8 cellular contexts compared by ENCODE assay signal in the genomic region with DNA sequence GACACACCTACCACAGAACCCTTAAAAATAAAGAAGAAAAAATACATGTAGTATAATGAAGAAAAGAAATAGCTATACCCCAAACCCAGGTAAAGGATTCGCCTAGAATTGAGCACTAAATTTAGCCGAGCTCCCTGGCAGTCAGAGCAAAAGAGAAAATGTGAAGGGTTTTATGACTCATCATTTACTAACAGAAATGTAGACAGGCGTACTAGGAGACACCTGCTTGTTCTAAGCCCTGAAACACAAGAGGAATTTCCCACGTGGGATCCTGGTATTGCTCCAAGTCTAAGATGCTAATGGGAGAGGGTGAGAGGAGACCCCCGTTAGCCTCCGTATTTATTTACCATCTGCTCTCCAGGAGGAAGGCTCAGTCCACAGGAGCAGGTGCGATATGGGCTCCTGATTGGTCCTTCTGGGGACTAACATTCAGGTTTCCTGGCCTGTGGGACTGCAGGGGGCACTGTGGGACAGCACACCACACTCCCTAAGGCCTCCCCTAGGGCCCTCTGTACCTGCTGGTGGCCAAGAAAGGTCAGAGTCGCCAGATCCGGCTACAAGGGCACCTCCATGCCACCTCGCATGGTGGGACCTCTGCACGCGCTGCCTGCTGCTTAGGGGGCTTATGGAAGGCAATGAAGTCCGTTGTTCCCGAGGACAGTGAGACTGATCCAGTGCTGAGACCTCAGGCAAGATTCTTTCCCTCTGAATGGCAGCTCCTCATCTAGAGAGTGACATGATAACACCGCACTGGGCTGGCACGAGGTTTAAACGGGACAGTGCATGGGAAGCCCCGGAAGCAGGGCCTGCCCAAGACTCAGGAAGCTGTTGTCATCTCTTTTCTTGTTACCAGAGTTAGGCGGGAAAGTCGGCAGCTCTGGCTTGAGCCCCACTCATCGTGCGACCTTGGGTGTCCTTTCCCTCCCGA. TPM values are rescaled to one million over a fixed set of nuclear protein-coding genes. Genes with fewer than 3 reads are reported as not detected.
DNase-seq lines count a peak whose midpoint lies in the region; ATAC-seq, FAIRE-seq and TF ChIP-seq lines count a peak whose summit lies in the region.

No MANE protein-coding gene starts in this region.

- no peaks in the 10 kb centered on the region for H3K9me3 ChIP-seq in GM23248 (ENCODE audit: low read depth)
- H3K9me3 ChIP-seq in cardiac muscle cell (ENCODE audit: low read depth), result no peaks in the 10 kb centered on the region
- no peaks in the 10 kb centered on the region for H3K9me3 ChIP-seq in small intestine (ENCODE audit: control insufficient read depth, low read depth)

- H2AFZ ChIP-seq in GM23248, result no peak overlapping the region

- H3K36me3 Mint-ChIP-seq in WTC11, result no peaks in the 10 kb centered on the region

- ATAC-seq in WTC11, result peak; percentile 98

- H3K4me2 ChIP-seq in GM23248 (ENCODE audit: unreplicated experiment), result no peak overlapping the region

- H3K4me3 ChIP-seq in GM23248 (no peak overlapping the region), cardiac muscle cell (no peak overlapping the region), small intestine (ENCODE audit: low read depth in 1 of 2, low read length in 2 of 2) (no peak overlapping the region), lower leg skin (ENCODE audit: low read depth, poor library complexity, severe bottlenecking) (no peak overlapping the region)

- no peak overlapping the region for H3K9ac ChIP-seq in GM23248

- in situ Hi-C loops in GM23248 (cut with MboI), result no loop called here

- no peaks in the 10 kb centered on the region for H3F3A ChIP-seq in GM23248 (ENCODE audit: insufficient read depth)

- FAIRE-seq in small intestine (lab: Jason Lieb, UNC), result no peak

- POLR2A ChIA-PET in WTC11 (lab: Charles Lee), result no interaction called here

- H3K4me3 Mint-ChIP-seq in WTC11, result no peak overlapping the region

- H3K4me1 Mint-ChIP-seq in WTC11, result 0 out of 2 replicates have a peak, but pooled peaks cover 4% of the 10 kb centered on the region

- no peaks in the 10 kb centered on the region for H4K20me1 ChIP-seq in GM23248 (ENCODE audit: insufficient read depth)

- WGBS in GM23248 (ENCODE audit: low coverage in 1 of 2, low lambda C conversion rate in 2 of 2, missing lambda C conversion rate in 2 of 2), 2 experiments, result 53 to 55% methylated on average over 23 of the region's 23 CpGs
- WGBS in small intestine, 3 donors, result 58 to 59% (median 58%) methylated on average over 23 of the region's 23 CpGs
- 64 to 69% methylated on average over 23 of the region's 23 CpGs for WGBS in lower leg skin, 2 donors

- H3K27ac ChIP-seq in GM23248, result no peak overlapping the region
- no peak overlapping the region for H3K27ac ChIP-seq in cardiac muscle cell
- H3K27ac ChIP-seq in small intestine (ENCODE audit: low read depth in 1 of 2, low read length in 1 of 2), result no peak overlapping the region

- H3K27me3 ChIP-seq in GM23248 (replicated peaks; ENCODE audit: insufficient read depth) (peaks cover 3% of the 10 kb centered on the region; the same call in 1 of the 2 replicates), cardiac muscle cell (peaks cover 12% of the 10 kb centered on the region), small intestine (ENCODE audit: control insufficient read depth in 2 of 2, insufficient read depth in 2 of 2, low read length in 2 of 2) (no peaks in the 10 kb centered on the region)

- no peaks in the 10 kb centered on the region; the same call in 1 of the 2 replicates for H3K27me3 Mint-ChIP-seq in WTC11 (ENCODE audit: low read depth)

- no peaks in the 10 kb centered on the region for H3K9me2 ChIP-seq in GM23248 (ENCODE audit: insufficient read depth)

- no peaks in the 10 kb centered on the region for H3K4me1 ChIP-seq in GM23248 (ENCODE audit: insufficient read depth)
- H3K4me1 ChIP-seq in cardiac muscle cell (ENCODE audit: low read depth), result no peaks in the 10 kb centered on the region
- no peaks in the 10 kb centered on the region for H3K4me1 ChIP-seq in small intestine (ENCODE audit: control insufficient read depth in 2 of 2, insufficient read depth in 1 of 2, low read depth in 1 of 2, low read length in 1 of 2)

- no peaks in the 10 kb centered on the region for H3K9me3 Mint-ChIP-seq in WTC11

- DNase-seq in activated CD4-positive, alpha-beta T cell treated with anti-CD3 and anti-CD28 coated beads for 48 hours, result peak; percentile 53
- no peak for DNase-seq in activated CD4-positive, alpha-beta T cell treated with anti-CD3 and anti-CD28 coated beads, Interleukin-2, amount 50 U/mL, for 1 hour
- peak; percentile 55 for DNase-seq in GM23248
- peak; percentile 48 for DNase-seq in NCI-H1092 (lab: John Stamatoyannopoulos, UW)
- peak; percentile 87 for DNase-seq in WTC11 (ENCODE audit: low spot score)
- DNase-seq in cardiac muscle cell (ENCODE audit: low read depth in 1 of 2, low spot score in 1 of 2), result peak; percentile 55 to 78
- DNase-seq in small intestine, result peak; percentile 76
- DNase-seq in lower leg skin (ENCODE audit: low spot score in 2 of 2), result no peak

- CTCF ChIA-PET in WTC11 (lab: Charles Lee), result interaction anchor here (0.6 to 3.1 kb wide), 21 partner anchors 9 to 220 kb away, joined by 3 to 38 read pairs (median 3); a partner anchor contains a TSS

- H3K27ac Mint-ChIP-seq in WTC11, result no peak overlapping the region

- intact Hi-C loops in lower leg skin (cut with DNase I; ENCODE audit: low total_unique reads), result loop anchor here (10.0 kb wide), 1 partner anchor 214 kb away; no protein-coding TSS in a partner anchor

- no peaks in the 10 kb centered on the region for H3K79me2 ChIP-seq in GM23248 (ENCODE audit: insufficient read depth)

- no peak for TF ChIP-seq POLR2A in lower leg skin (IDR thresholded peaks at IDR 0.05)

- no peaks in the 10 kb centered on the region for H3K36me3 ChIP-seq in GM23248 (ENCODE audit: low read depth)
- H3K36me3 ChIP-seq in cardiac muscle cell, result no peaks in the 10 kb centered on the region
- H3K36me3 ChIP-seq in small intestine (ENCODE audit: control insufficient read depth in 2 of 2, insufficient read depth in 2 of 2, low read length in 2 of 2), result no peaks in the 10 kb centered on the region

- peak; percentile 28; the same call in 1 of the 2 replicates for TF ChIP-seq CTCF in WTC11 (IDR thresholded peaks at IDR 0.05)
- peak; percentile 72 for TF ChIP-seq CTCF in cardiac muscle cell (IDR thresholded peaks at IDR 0.05; ENCODE audit: low read depth, low read length)
- TF ChIP-seq CTCF in lower leg skin (IDR thresholded peaks at IDR 0.05), result no peak

TF ChIP-seq in WTC11, 78 proteins besides CTCF, POLR2A, EP300 and RAD21:
- TF ChIP-seq FOXJ3 (CRISPR knock-in tag; IDR thresholded peaks at IDR 0.05; ENCODE audit: borderline replicate concordance), result no peak
- TF ChIP-seq, protein P1, sequence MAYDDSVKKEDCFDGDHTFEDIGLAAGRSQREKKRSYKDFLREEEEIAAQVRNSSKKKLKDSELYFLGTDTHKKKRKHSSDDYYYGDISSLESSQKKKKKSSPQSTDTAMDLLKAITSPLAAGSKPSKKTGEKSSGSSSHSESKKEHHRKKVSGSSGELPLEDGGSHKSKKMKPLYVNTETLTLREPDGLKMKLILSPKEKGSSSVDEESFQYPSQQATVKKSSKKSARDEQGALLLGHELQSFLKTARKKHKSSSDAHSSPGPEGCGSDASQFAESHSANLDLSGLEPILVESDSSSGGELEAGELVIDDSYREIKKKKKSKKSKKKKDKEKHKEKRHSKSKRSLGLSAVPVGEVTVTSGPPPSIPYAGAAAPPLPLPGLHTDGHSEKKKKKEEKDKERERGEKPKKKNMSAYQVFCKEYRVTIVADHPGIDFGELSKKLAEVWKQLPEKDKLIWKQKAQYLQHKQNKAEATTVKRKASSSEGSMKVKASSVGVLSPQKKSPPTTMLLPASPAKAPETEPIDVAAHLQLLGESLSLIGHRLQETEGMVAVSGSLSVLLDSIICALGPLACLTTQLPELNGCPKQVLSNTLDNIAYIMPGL (CRISPR knock-in tag; IDR thresholded peaks at IDR 0.05), result no peak
- TF ChIP-seq CREB1 (CRISPR knock-in tag; IDR thresholded peaks at IDR 0.05), result no peak
- 0 out of 2 replicates have a peak, but pooled peaks have one; percentile 18 for TF ChIP-seq ZNF423 (CRISPR knock-in tag; IDR thresholded peaks at IDR 0.05)
- TF ChIP-seq FOXP1 (CRISPR knock-in tag; IDR thresholded peaks at IDR 0.05; ENCODE audit: borderline replicate concordance), result no peak
- TF ChIP-seq, protein P2, sequence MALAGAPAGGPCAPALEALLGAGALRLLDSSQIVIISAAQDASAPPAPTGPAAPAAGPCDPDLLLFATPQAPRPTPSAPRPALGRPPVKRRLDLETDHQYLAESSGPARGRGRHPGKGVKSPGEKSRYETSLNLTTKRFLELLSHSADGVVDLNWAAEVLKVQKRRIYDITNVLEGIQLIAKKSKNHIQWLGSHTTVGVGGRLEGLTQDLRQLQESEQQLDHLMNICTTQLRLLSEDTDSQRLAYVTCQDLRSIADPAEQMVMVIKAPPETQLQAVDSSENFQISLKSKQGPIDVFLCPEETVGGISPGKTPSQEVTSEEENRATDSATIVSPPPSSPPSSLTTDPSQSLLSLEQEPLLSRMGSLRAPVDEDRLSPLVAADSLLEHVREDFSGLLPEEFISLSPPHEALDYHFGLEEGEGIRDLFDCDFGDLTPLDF (CRISPR knock-in tag; IDR thresholded peaks at IDR 0.05), result no peak

RNA-seq across cellular contexts. Expression of a gene that starts 25.8 kb away (rescaled TPM):
- total RNA-seq in GM23248 (2014; rRNA removed; shearing (Covaris generic)), result not detected in 2 replicates
- polyA plus RNA-seq in GM23248 (2016; fragmentation: Nextera tagmentation; extraction: Ambion mirVana), result not detected in 2 replicates
- 0.09 to 0.21 TPM (median 0.20 TPM) in 3 replicates for total RNA-seq in WTC11 (2021)
- total RNA-seq in cardiac muscle cell, result 0.04 TPM in 1 of 2 replicates, not detected in the other
- 0.46 and 0.49 TPM in 2 replicates for polyA plus RNA-seq in cardiac muscle cell
- polyA plus RNA-seq in small intestine, result under 1 TPM in 1 of 3 donors, not detected in 2; 0.13 TPM
- total RNA-seq in lower leg skin, result under 1 TPM in 1 of 4 donors, not detected in 3; 0.06 TPM

RNA-seq across cellular contexts. Expression of a gene that starts 41.0 kb away (rescaled TPM):
- not detected in 2 replicates for total RNA-seq in GM23248 (2014; rRNA removed; shearing (Covaris generic))
- polyA plus RNA-seq in GM23248 (2016; fragmentation: Nextera tagmentation; extraction: Ambion mirVana), result not detected in 2 replicates
- total RNA-seq in WTC11 (2021), result not detected in 3 replicates
- total RNA-seq in cardiac muscle cell, result not detected in 2 replicates
- not detected in 2 replicates for polyA plus RNA-seq in cardiac muscle cell
- polyA plus RNA-seq in small intestine, result not detected
- total RNA-seq in lower leg skin, result not detected

Comparison
In these comparisons a context has a peak if more than half of its experiments do, and no peak if none do; other contexts are left out.
1. DNase-seq: peak in activated CD4-positive, alpha-beta T cell treated with anti-CD3 and anti-CD28 coated beads for 48 hours (single experiment), GM23248 (single experiment), NCI-H1092 (single experiment), WTC11 (single experiment), cardiac muscle cell (2 of 2) and small intestine (single experiment); none in activated CD4-positive, alpha-beta T cell treated with anti-CD3 and anti-CD28 coated beads, Interleukin-2, amount 50 U/mL, for 1 hour (single experiment) and lower leg skin (0 of 2).
2. CTCF ChIP-seq: peak in WTC11 (single experiment) and cardiac muscle cell (single experiment); none in lower leg skin (0 of 3).